ENCODE assay signal across 8 cellular contexts in the genomic region with DNA sequence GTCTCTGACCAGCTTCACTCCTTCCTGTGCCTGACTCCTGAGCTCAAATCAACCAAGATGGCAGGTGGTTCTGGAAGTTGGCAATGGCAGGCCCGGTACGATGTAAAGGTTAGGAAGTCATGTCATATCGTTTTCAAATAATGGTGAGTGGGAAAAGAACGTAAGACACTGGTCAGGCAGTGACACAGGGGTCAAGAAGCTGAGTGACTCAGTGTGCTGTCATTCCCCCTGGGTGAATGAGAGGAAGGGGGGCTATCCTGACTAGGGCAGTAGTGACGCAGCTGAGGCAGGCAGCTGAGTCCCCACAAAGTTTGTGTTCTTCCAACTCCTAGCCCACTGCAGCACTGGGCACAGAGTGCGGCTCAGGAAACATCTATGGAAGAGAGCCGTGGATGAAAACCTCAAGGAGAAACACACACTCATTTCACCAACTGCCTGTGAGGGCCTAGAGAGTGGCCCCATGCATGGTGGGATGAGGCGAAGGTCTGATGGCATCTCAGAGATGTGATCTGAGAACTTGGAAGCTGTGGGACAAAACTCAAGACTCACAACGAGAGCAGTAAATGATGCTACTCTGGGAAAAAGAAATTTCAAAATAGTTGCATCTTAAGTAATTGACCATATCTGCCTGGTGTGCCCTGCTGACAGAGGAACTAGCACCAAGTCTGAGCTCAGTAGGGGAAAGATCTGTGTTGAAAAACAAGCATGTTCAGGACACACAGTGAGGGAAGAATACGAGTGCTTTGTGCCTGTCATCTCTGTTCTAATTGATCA. TPM values are rescaled to one million over a fixed set of nuclear protein-coding genes. Genes with fewer than 3 reads are reported as not detected.
A peak's percentile ranks its signal among the peaks of the same experiment; 100 is the strongest.
DNase-seq lines count a peak whose midpoint lies in the region; ATAC-seq, FAIRE-seq and TF ChIP-seq lines count a peak whose summit lies in the region.

No MANE protein-coding gene starts in this region.

- peaks cover 18% of the 10 kb centered on the region for H3K36me3 Mint-ChIP-seq in activated CD8-positive, alpha-beta T cell treated with anti-CD3 and anti-CD28 coated beads for 36 hours (ENCODE audit: low read depth)

- peak overlapping the region; percentile 32 for H3K27ac ChIP-seq in lower lobe of right lung
- H3K27ac ChIP-seq in transverse colon: peak overlapping the region; percentile 77 to 99 (median 89)

- CTCF ChIA-PET in activated CD8-positive, alpha-beta T cell treated with anti-CD3 and anti-CD28 coated beads for 36 hours (lab: Charles Lee): interaction anchor here (1.0 kb wide), 1 partner anchor 75 kb away, joined by 4 read pairs; no protein-coding TSS in a partner anchor

- no peak overlapping the region for H3K4me3 ChIP-seq in choroid plexus epithelial cell (ENCODE audit: low read depth, low read length)
- no peak overlapping the region for H3K4me3 ChIP-seq in lower lobe of right lung
- H3K4me3 ChIP-seq in transverse colon: no peak overlapping the region

- WGBS in transverse colon (ENCODE audit: low coverage in 1 of 2), 2 donors: 63 to 75% methylated on average over 8 to 10 of the region's 10 CpGs

- no peak for TF ChIP-seq POLR2A in transverse colon (IDR thresholded peaks at IDR 0.05)

- H3K27me3 Mint-ChIP-seq in activated CD8-positive, alpha-beta T cell treated with anti-CD3 and anti-CD28 coated beads for 36 hours: no peaks in the 10 kb centered on the region

- TF ChIP-seq EP300 in transverse colon (IDR thresholded peaks at IDR 0.05; ENCODE audit: low read depth): no peak

- no peaks in the 10 kb centered on the region for H3K9me3 ChIP-seq in lower lobe of right lung
- no peaks in the 10 kb centered on the region for H3K9me3 ChIP-seq in transverse colon

- H3K4me1 ChIP-seq in lower lobe of right lung: peaks cover 52% of the 10 kb centered on the region
- H3K4me1 ChIP-seq in transverse colon: peaks cover 34 to 85% (median 41%) of the 10 kb centered on the region in 4 donors

- H3K27ac Mint-ChIP-seq in activated CD8-positive, alpha-beta T cell treated with anti-CD3 and anti-CD28 coated beads for 36 hours: no peak overlapping the region

- H3K4me3 Mint-ChIP-seq in activated CD8-positive, alpha-beta T cell treated with anti-CD3 and anti-CD28 coated beads for 36 hours: no peak overlapping the region

- no peaks in the 10 kb centered on the region for H3K4me1 Mint-ChIP-seq in activated CD8-positive, alpha-beta T cell treated with anti-CD3 and anti-CD28 coated beads for 36 hours (ENCODE audit: low read depth)

- POLR2A ChIA-PET in activated CD8-positive, alpha-beta T cell treated with anti-CD3 and anti-CD28 coated beads for 36 hours (lab: Charles Lee): no interaction called here

- peaks cover 10% of the 10 kb centered on the region for H3K9me3 Mint-ChIP-seq in activated CD8-positive, alpha-beta T cell treated with anti-CD3 and anti-CD28 coated beads for 36 hours

- intact Hi-C loops in lower lobe of right lung (cut with DNase I): no loop called here
- intact Hi-C loops in transverse colon (cut with DNase I; ENCODE audit: low total_unique reads): no loop called here
- intact Hi-C loops in activated CD8-positive, alpha-beta T cell treated with anti-CD3 and anti-CD28 coated beads for 36 hours (cut with micrococcal nuclease): no loop called here

- DNase-seq in M059J (ENCODE audit: low read depth): peak; percentile 99
- peak; percentile 96 for DNase-seq in choroid plexus epithelial cell (ENCODE audit: low read depth)
- DNase-seq in lower lobe of right lung: no peak
- DNase-seq in transverse colon: peak; percentile 41
- DNase-seq in NCI-H2029 (lab: John Stamatoyannopoulos, UW): no peak
- DNase-seq in D721Med (ENCODE audit: insufficient read length, low spot score): no peak
- no peak for DNase-seq in activated naive CD4-positive, alpha-beta T cell (lab: John Stamatoyannopoulos, UW)
- DNase-seq in activated CD8-positive, alpha-beta T cell treated with anti-CD3 and anti-CD28 coated beads for 36 hours: no peak

- in situ Hi-C loops in transverse colon (cut with MboI; ENCODE audit: low pct_ligation_motif_present in 1 of 4, low pct_unique_long_range_greater_than_20kb in 1 of 4, low sequenced_read_pairs in 3 of 4): no loop called here

- peak; percentile 59 to 61 for ATAC-seq in lower lobe of right lung
- ATAC-seq in activated CD8-positive, alpha-beta T cell treated with anti-CD3 and anti-CD28 coated beads for 36 hours: no peak

- H3K36me3 ChIP-seq in lower lobe of right lung: no peaks in the 10 kb centered on the region
- no peaks in the 10 kb centered on the region for H3K36me3 ChIP-seq in transverse colon

- H3K27me3 ChIP-seq in lower lobe of right lung (ENCODE audit: low read depth): no peaks in the 10 kb centered on the region
- H3K27me3 ChIP-seq in transverse colon: no peaks in the 10 kb centered on the region

- TF ChIP-seq CTCF in choroid plexus epithelial cell (conservative IDR thresholded peaks at IDR 0.05; ENCODE audit: low read depth, low read length) (no peak), lower lobe of right lung (IDR thresholded peaks at IDR 0.05) (no peak), transverse colon (IDR thresholded peaks at IDR 0.05) (no peak), D721Med (IDR thresholded peaks at IDR 0.05; ENCODE audit: insufficient read depth, missing control alignments) (no peak)
- no peak for TF ChIP-seq CTCF in activated CD8-positive, alpha-beta T cell treated with anti-CD3 and anti-CD28 coated beads for 36 hours (IDR thresholded peaks at IDR 0.05)

- FAIRE-seq in D721Med (lab: Jason Lieb, UNC): no peak

RNA-seq across cellular contexts. Expression of a gene that starts 23.2 kb away (rescaled TPM):
- total RNA-seq in M059J (2014; rRNA removed; shearing (Covaris generic)): 16.5 and 31.9 TPM in 2 replicates
- total RNA-seq in lower lobe of right lung (48.9 TPM), transverse colon (10 to 100 TPM; 16.4 to 37.0 (median 19.9) TPM)
- total RNA-seq in activated CD8-positive, alpha-beta T cell treated with anti-CD3 and anti-CD28 coated beads for 36 hours: 10 to 100 TPM; 21.0 to 24.4 TPM

Comparison
In these comparisons a context has a peak if more than half of its experiments do, and no peak if none do; other contexts are left out.
1. DNase-seq: peak in M059J (single experiment), choroid plexus epithelial cell (single experiment) and transverse colon (single experiment); none in lower lobe of right lung (single experiment), NCI-H2029 (single experiment), D721Med (single experiment), activated naive CD4-positive, alpha-beta T cell (0 of 4) and activated CD8-positive, alpha-beta T cell treated with anti-CD3 and anti-CD28 coated beads for 36 hours (single experiment).